Comparison of ENCODE assay signal across 8 cellular contexts in genomic region chr7:127585044-127585953, GRCh38. TPM values are rescaled to one million over a fixed set of nuclear protein-coding genes. Genes with fewer than 3 reads are reported as not detected.
DNase-seq lines count a peak whose midpoint lies in the region; ATAC-seq and TF ChIP-seq lines count a peak whose summit lies in the region.

Gene GCC1, minus strand, starts transcription at chr7:127585596. Its CDS starts 414 bp downstream, at chr7:127585182.

- DNase-seq in GDM1 (lab: John Stamatoyannopoulos, UW) (peak; percentile 78), H9 (peak; percentile 92), M059J (ENCODE audit: low read depth) (peak; percentile 82), SJSA1 (ENCODE audit: low read depth in 1 of 2, low spot score in 2 of 2) (peak; percentile 81 to 89), foreskin keratinocyte (peak; percentile 40 to 74), neuronal stem cell (ENCODE audit: low spot score) (peak; percentile 88)
- DNase-seq in activated naive CD4-positive, alpha-beta T cell (lab: John Stamatoyannopoulos, UW): peak; percentile 84 to 92 (median 88)

- peak; percentile 73 for ATAC-seq in foreskin keratinocyte

- H2BK120ac ChIP-seq in H9 (ENCODE audit: low read depth, low read length, poor library complexity, severe bottlenecking) (no peak within 1 kb of the TSS), neuronal stem cell (ENCODE audit: low read depth, low read length) (no peak within 1 kb of the TSS)

- H3K9me3 ChIP-seq in H9 (ENCODE audit: control insufficient read depth, low read depth, low read length) (no peaks in the 10 kb centered on the region), SJSA1 (replicated peaks) (0 out of 2 replicates have a peak, but pooled peaks cover 3% of the 10 kb centered on the region), neuronal stem cell (replicated peaks in 1 of 2; ENCODE audit: control insufficient read depth in 2 of 2, insufficient read depth in 1 of 2, low read depth in 1 of 2, low read length in 2 of 2) (no peaks in the 10 kb centered on the region)

- H4K8ac ChIP-seq in H9 (replicated peaks; ENCODE audit: insufficient read length, low read depth, low read length) (no peak within 1 kb of the TSS), neuronal stem cell (ENCODE audit: low read depth, low read length) (no peak within 1 kb of the TSS)

- H3K4me3 ChIP-seq in SJSA1 (peak within 1 kb of the TSS; percentile 88), neuronal stem cell (ENCODE audit: low read length in 2 of 2) (peak within 1 kb of the TSS; percentile 91 to 95)

- peak within 1 kb of the TSS; percentile 82 for H3K4me2 ChIP-seq in H9 (ENCODE audit: insufficient read depth, insufficient read length, low read length)
- H3K4me2 ChIP-seq in neuronal stem cell (ENCODE audit: insufficient read depth, low read length, poor library complexity, severe bottlenecking): peak within 1 kb of the TSS; percentile 79

- H3K56ac ChIP-seq in H9 (ENCODE audit: insufficient read length, low read depth, low read length): no peak within 1 kb of the TSS

- H4K20me1 ChIP-seq in H9 (ENCODE audit: control insufficient read depth, insufficient read depth, insufficient read length): no peaks in the 10 kb centered on the region

- H3K9me3 Mint-ChIP-seq in H9: no peaks in the 10 kb centered on the region

- H3K4ac ChIP-seq in H9 (ENCODE audit: low read depth, low read length): no peak within 1 kb of the TSS
- H3K4ac ChIP-seq in neuronal stem cell (ENCODE audit: low read length): no peak within 1 kb of the TSS

- no peak within 1 kb of the TSS for H2BK5ac ChIP-seq in H9 (ENCODE audit: insufficient read length, low read length)
- H2BK5ac ChIP-seq in neuronal stem cell (ENCODE audit: low read length): no peak within 1 kb of the TSS

- H3K4me1 Mint-ChIP-seq in H9: peaks cover 18 to 33% of the 10 kb centered on the region in 2 experiments

- H2AFZ ChIP-seq in H9 (ENCODE audit: low read length) (no peak within 1 kb of the TSS), neuronal stem cell (ENCODE audit: low read length) (peak within 1 kb of the TSS; percentile 92)

- H3K4me1 ChIP-seq in H9 (ENCODE audit: insufficient read depth, low read length): peaks cover 2% of the 10 kb centered on the region; the same call in 1 of the 2 replicates
- peaks cover 31% of the 10 kb centered on the region for H3K4me1 ChIP-seq in SJSA1 (replicated peaks)
- H3K4me1 ChIP-seq in foreskin keratinocyte: no peaks in the 10 kb centered on the region
- peaks cover 16 to 18% of the 10 kb centered on the region in 2 donors for H3K4me1 ChIP-seq in neuronal stem cell (ENCODE audit: control insufficient read depth in 2 of 2, insufficient read depth in 1 of 2, low read depth in 1 of 2, low read length in 2 of 2)

- H2BK15ac ChIP-seq in H9 (ENCODE audit: low read depth, low read length) (no peak within 1 kb of the TSS), neuronal stem cell (ENCODE audit: low read length) (no peak within 1 kb of the TSS)

- no peak within 1 kb of the TSS for H2AK5ac ChIP-seq in H9 (ENCODE audit: insufficient read length, low read length)
- no peak within 1 kb of the TSS for H2AK5ac ChIP-seq in neuronal stem cell (ENCODE audit: low read depth, low read length)

- no peaks in the 10 kb centered on the region for H3K79me2 ChIP-seq in H9 (ENCODE audit: insufficient read depth, low read length)

- H3T11ph ChIP-seq in H9 (ENCODE audit: low read length): no peak within 1 kb of the TSS

- H3K36me3 ChIP-seq in SJSA1 (peaks cover 55% of the 10 kb centered on the region), neuronal stem cell (replicated peaks in 1 of 2; ENCODE audit: control insufficient read depth in 2 of 2, insufficient read depth in 2 of 2, low read length in 2 of 2) (peaks cover 23 to 52% of the 10 kb centered on the region in 2 donors)

- H3K27me3 ChIP-seq in H9 (ENCODE audit: insufficient read depth, low read length): peaks cover 7% of the 10 kb centered on the region; the same call in 1 of the 2 replicates
- no peaks in the 10 kb centered on the region for H3K27me3 ChIP-seq in SJSA1 (replicated peaks)
- no peaks in the 10 kb centered on the region for H3K27me3 ChIP-seq in foreskin keratinocyte
- H3K27me3 ChIP-seq in neuronal stem cell (ENCODE audit: control insufficient read depth in 3 of 3, insufficient read depth in 3 of 3, low read depth in 1 of 3, low read length in 3 of 3): peaks cover 0 to 3% (median 0%) of the 10 kb centered on the region in 3 experiments

- H3K14ac ChIP-seq in H9 (ENCODE audit: insufficient read depth, low read length) (no peak within 1 kb of the TSS), neuronal stem cell (ENCODE audit: low read length) (no peak within 1 kb of the TSS)

- H3K9ac ChIP-seq in H9 (ENCODE audit: extremely low read depth, insufficient read length, low read length) (peak within 1 kb of the TSS; percentile 53), neuronal stem cell (ENCODE audit: low read depth, low read length, poor library complexity) (peak within 1 kb of the TSS; percentile 82)

- H2BK12ac ChIP-seq in H9 (ENCODE audit: insufficient read length, low read depth, low read length) (no peak within 1 kb of the TSS), neuronal stem cell (ENCODE audit: low read length) (no peak within 1 kb of the TSS)

- H4K5ac ChIP-seq in H9 (ENCODE audit: insufficient read length, low read depth, low read length): no peak within 1 kb of the TSS

- H3K27ac Mint-ChIP-seq in H9: peak within 1 kb of the TSS in 2 of 3 experiments; percentile 74 to 95; a peak in 2 of 7 replicates

- H3K79me1 ChIP-seq in H9 (ENCODE audit: insufficient read depth, low read depth, low read length, poor library complexity, severe bottlenecking): peaks cover 6% of the 10 kb centered on the region
- H3K79me1 ChIP-seq in neuronal stem cell (ENCODE audit: low read depth, low read length): peaks cover 8% of the 10 kb centered on the region

- H3K18ac ChIP-seq in H9 (ENCODE audit: insufficient read length, low read depth, low read length) (peak within 1 kb of the TSS; percentile 28), neuronal stem cell (ENCODE audit: low read length) (peak within 1 kb of the TSS; percentile 82)

- peaks cover 18% of the 10 kb centered on the region for H3K23me2 ChIP-seq in H9 (ENCODE audit: insufficient read length, low read depth, low read length, poor library complexity, severe bottlenecking)

- peaks cover 24% of the 10 kb centered on the region for H3K27me3 Mint-ChIP-seq in H9 (ENCODE audit: low read depth)

- peaks cover 19 to 40% (median 23%) of the 10 kb centered on the region in 3 experiments for H3K36me3 Mint-ChIP-seq in H9 (ENCODE audit: insufficient read depth in 1 of 3, low read depth in 3 of 3)

- WGBS in H9 (ENCODE audit: extremely low coverage, insufficient read length, low lambda C conversion rate): no CpG with 5 or more reads among the region's 78 CpGs
- no CpG with 5 or more reads among the region's 78 CpGs for WGBS in neuronal stem cell (ENCODE audit: extremely low coverage in 2 of 2, insufficient read length in 2 of 2, insufficient replicate concordance in 1 of 2), 2 donors

- H2BK20ac ChIP-seq in H9 (ENCODE audit: low read depth, low read length, poor library complexity, severe bottlenecking): no peak within 1 kb of the TSS

- TF ChIP-seq CTCF in H9 (conservative IDR thresholded peaks at IDR 0.05): no peak
- TF ChIP-seq CTCF in foreskin keratinocyte (conservative IDR thresholded peaks at IDR 0.05): no peak
- no peak for TF ChIP-seq CTCF in subcutaneous adipose tissue (IDR thresholded peaks at IDR 0.05; ENCODE audit: low read depth)

- peak within 1 kb of the TSS; percentile 91 to 95 for H3K4me3 Mint-ChIP-seq in H9

- no peak within 1 kb of the TSS for H3K27ac ChIP-seq in H9 (ENCODE audit: insufficient read length, low read depth, low read length)
- H3K27ac ChIP-seq in SJSA1: peak within 1 kb of the TSS; percentile 65
- peak within 1 kb of the TSS; percentile 62 for H3K27ac ChIP-seq in foreskin keratinocyte
- H3K27ac ChIP-seq in neuronal stem cell (replicated peaks; ENCODE audit: low read length): no peak within 1 kb of the TSS

- H4K91ac ChIP-seq in H9 (ENCODE audit: insufficient read length, low read depth, low read length): no peak within 1 kb of the TSS
- no peak within 1 kb of the TSS for H4K91ac ChIP-seq in neuronal stem cell (ENCODE audit: low read depth, low read length, poor library complexity)

- no peak within 1 kb of the TSS for H3K23ac ChIP-seq in H9 (ENCODE audit: insufficient read length, low read depth, low read length)
- peak within 1 kb of the TSS; percentile 71 for H3K23ac ChIP-seq in neuronal stem cell (ENCODE audit: low read depth, low read length, poor library complexity)

RNA-seq across cellular contexts. Expression of gene GCC1, which starts in this region (rescaled TPM):
- 16.8 and 18.4 TPM in 2 replicates for total RNA-seq in H9 (2021)
- 12.0 and 19.6 TPM in 2 replicates for total RNA-seq in M059J (2014; rRNA removed; shearing (Covaris generic))
- 10.6 and 12.2 TPM in 2 replicates for total RNA-seq in SJSA1 (2014; rRNA removed; shearing (Covaris generic))
- 19.6 and 21.8 TPM in 2 replicates for total RNA-seq in foreskin keratinocyte
- polyA plus RNA-seq in foreskin keratinocyte: 8.1 and 8.5 TPM in 2 replicates
- 5.0 TPM for polyA plus RNA-seq in neuronal stem cell (2013, experiment 1 of 2)
- polyA plus RNA-seq in neuronal stem cell (2013, experiment 2 of 2): 4.9 TPM
- 10 to 100 TPM; 15.2 to 20.7 (median 17.3) TPM for total RNA-seq in subcutaneous adipose tissue

Comparison
In these comparisons a context has a peak if more than half of its experiments do, and no peak if none do; other contexts are left out.
1. H3K27ac ChIP-seq: peak in SJSA1 (single experiment) and foreskin keratinocyte (single experiment); none in H9 (single experiment) and neuronal stem cell (single experiment).
2. Peak in every context shown above with its lines, with median percentiles within 50 percentile points of each other: DNase-seq.